ENCODE assay signal across 32 cellular contexts in the genomic region with DNA sequence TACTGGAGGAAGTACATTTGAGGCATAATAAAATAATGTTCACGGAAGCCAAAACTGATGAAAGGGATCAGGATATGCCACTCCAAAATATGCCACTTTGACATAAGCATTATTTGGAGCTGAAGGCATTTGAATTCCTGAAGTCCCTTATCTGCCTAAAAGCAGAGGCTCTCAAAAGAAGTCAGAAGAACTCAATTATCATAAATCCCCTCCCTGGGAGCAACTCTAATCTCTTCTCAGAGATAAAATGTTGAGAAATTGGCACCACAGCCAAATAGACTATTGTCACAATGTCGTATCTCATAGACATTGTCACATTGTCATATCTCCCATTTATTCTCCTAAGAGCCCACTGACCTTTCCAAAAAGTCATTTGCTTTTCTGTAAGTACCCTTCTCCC.
"Had no signal": no experiment of that assay in that cellular context is flagged by ENCODE, and none has a peak within 500 bp of the region (broad histone marks: within the 10 kb centered on the region; RNA-seq: fewer than 3 reads in every experiment).

No MANE protein-coding gene starts in this region.

- H3K27me3 ChIP-seq: brain microvascular endothelial cell had no signal

- H3K36me3 Mint-ChIP-seq: activated naive CD8-positive, alpha-beta T cell had no signal

- H3K36me3 ChIP-seq: brain microvascular endothelial cell had no signal

- H3K9me3 Mint-ChIP-seq: activated CD4-positive, alpha-beta T cell treated with anti-CD3 and anti-CD28 coated beads, Interleukin-2, amount 10 ng/mL, durations not matched to agents 7 days and 5 days; activated CD8-positive, alpha-beta T cell treated with anti-CD3 and anti-CD28 coated beads for 36 hours; central memory CD8-positive, alpha-beta T cell; effector memory CD8-positive, alpha-beta T cell; T-helper 2 cell treated with Interferon-gamma antibody and Interleukin-4, amounts not matched to agents 5 μg/mL and 100 μg/mL, for 36 hours had no signal

- H3K27ac Mint-ChIP-seq: activated CD4-positive, alpha-beta T cell treated with anti-CD3 and anti-CD28 coated beads, Interleukin-2, amount 10 ng/mL, durations not matched to agents 7 days and 5 days; activated CD8-positive, alpha-beta T cell treated with anti-CD3 and anti-CD28 coated beads for 36 hours; activated naive CD8-positive, alpha-beta T cell; activated T-helper 17 cell treated with anti-CD3 and anti-CD28 coated beads, Interleukin-2, amount 50 U/mL, for 72 hours; effector memory CD8-positive, alpha-beta T cell; T-helper 17 cell; T-helper 2 cell treated with Interferon-gamma antibody and Interleukin-4, amounts not matched to agents 5 μg/mL and 100 μg/mL, for 36 hours; WTC11 had no signal

- H3K27ac ChIP-seq: brain microvascular endothelial cell, epithelial cell of prostate, VCaP had no signal

- H3K4me3 Mint-ChIP-seq: activated CD4-positive, alpha-beta T cell treated with anti-CD3 and anti-CD28 coated beads, Interleukin-2, amount 10 ng/mL, durations not matched to agents 7 days and 5 days; activated CD8-positive, alpha-beta T cell treated with anti-CD3 and anti-CD28 coated beads for 36 hours; activated naive CD8-positive, alpha-beta T cell; activated T-cell treated with anti-CD3 and anti-CD28 coated beads, Interleukin-2, amount 50 U/mL, for 4 hours; activated T-helper 17 cell treated with anti-CD3 and anti-CD28 coated beads, Interleukin-2, amount 50 U/mL, for 72 hours; central memory CD8-positive, alpha-beta T cell; effector memory CD8-positive, alpha-beta T cell; T-helper 17 cell; T-helper 2 cell treated with Interferon-gamma antibody and Interleukin-4, amounts not matched to agents 5 μg/mL and 100 μg/mL, for 36 hours; WTC11 had no signal

- H3K27me3 Mint-ChIP-seq: effector memory CD8-positive, alpha-beta T cell had no signal

- DNase-seq: activated CD4-positive, alpha-beta T cell treated with anti-CD3 and anti-CD28 coated beads for 1 hour; activated CD4-positive, alpha-beta T cell treated with anti-CD3 and anti-CD28 coated beads for 4 hours; activated CD4-positive, alpha-beta T cell treated with anti-CD3 and anti-CD28 coated beads, Interleukin-2, amount 10 ng/mL, durations not matched to agents 7 days and 5 days; activated CD4-positive, alpha-beta T cell treated with anti-CD3 and anti-CD28 coated beads, Interleukin-2, amount 50 U/mL, for 4 hours; activated CD8-positive, alpha-beta memory T cell treated with anti-CD3 and anti-CD28 coated beads for 24 hours; activated CD8-positive, alpha-beta T cell treated with anti-CD3 and anti-CD28 coated beads for 36 hours; activated effector memory CD4-positive, alpha-beta T cell treated with Interleukin-2 at 50 U/mL for 16 hours; activated gamma-delta T cell treated with Interleukin-2 at 50 U/mL for 16 hours; activated naive CD4-positive, alpha-beta T cell treated with anti-CD3 and anti-CD28 coated beads, Interleukin-2, amount 50 U/mL, for 16 hours; activated naive CD4-positive, alpha-beta T cell treated with Interleukin-2 at 50 U/mL for 16 hours; activated T-cell treated with anti-CD3 and anti-CD28 coated beads, Interleukin-2, amount 50 U/mL, for 4 hours; amniotic stem cell; anterior cingulate cortex; brain microvascular endothelial cell; cortex of kidney; dermis blood vessel endothelial cell; effector CD4-positive, alpha-beta T cell; effector memory CD8-positive, alpha-beta T cell; foreskin fibroblast; head of caudate nucleus; hypothalamus; T-helper 1 cell; T-helper 17 cell; T1000 had no signal

- H3K4me1 Mint-ChIP-seq: activated CD4-positive, alpha-beta T cell treated with anti-CD3 and anti-CD28 coated beads, Interleukin-2, amount 10 ng/mL, durations not matched to agents 7 days and 5 days; activated T-helper 17 cell treated with anti-CD3 and anti-CD28 coated beads, Interleukin-2, amount 50 U/mL, for 72 hours; central memory CD8-positive, alpha-beta T cell; T-helper 17 cell had no signal

- ATAC-seq: activated CD8-positive, alpha-beta T cell treated with anti-CD3 and anti-CD28 coated beads for 36 hours; activated T-cell treated with anti-CD3 and anti-CD28 coated beads, Interleukin-2, amount 50 U/mL, for 4 hours; activated T-helper 17 cell treated with anti-CD3 and anti-CD28 coated beads, Interleukin-2, amount 50 U/mL, for 72 hours; effector memory CD8-positive, alpha-beta T cell; esophagus mucosa; T-helper 17 cell; WTC11 had no signal
